10 cellular contexts compared by ENCODE assay signal in genomic region chr12:7090222-7090998, GRCh38. TPM values are rescaled to one million over a fixed set of nuclear protein-coding genes. Genes with fewer than 3 reads are reported as not detected.
DNase-seq lines count a peak whose midpoint lies in the region; ATAC-seq and TF ChIP-seq lines count a peak whose summit lies in the region.
"Had no signal": no experiment of that assay in that cellular context is flagged by ENCODE, and none has a peak within 500 bp of the region (broad histone marks: within the 10 kb centered on the region; RNA-seq: fewer than 3 reads in every experiment).

No MANE protein-coding gene starts in this region.

- H2AFZ ChIP-seq in mesenchymal stem cell (ENCODE audit: low read depth, low read length) (no peak overlapping the region), PC-3 (ENCODE audit: low read length) (no peak overlapping the region)
- H2AFZ ChIP-seq: parathyroid adenoma had no signal

- H3K27ac Mint-ChIP-seq in endodermal cell: no peak overlapping the region

- peak overlapping the region in 1 of 2 experiments; percentile 0 for H3K14ac ChIP-seq in mesenchymal stem cell (ENCODE audit: low read length in 2 of 2)

- no peak overlapping the region for H3K4ac ChIP-seq in mesenchymal stem cell (ENCODE audit: low read depth in 1 of 2, low read length in 2 of 2)

- no TSS peak for BruUV-seq in PC-3 (replicated peaks; lab: Mats Ljungman, UMichigan)

- H2BK15ac ChIP-seq in mesenchymal stem cell (ENCODE audit: low read depth, poor library complexity, severe bottlenecking): no peak overlapping the region

- H3K36me3 ChIP-seq in endodermal cell (ENCODE audit: control insufficient read depth, insufficient read depth, low read length): no peaks in the 10 kb centered on the region
- H3K36me3 ChIP-seq in mesenchymal stem cell (ENCODE audit: control insufficient read depth in 1 of 2, insufficient read depth in 2 of 2, low read depth in 1 of 2, low read length in 2 of 2): peaks cover 0 to 51% of the 10 kb centered on the region in 2 experiments
- peaks cover 33% of the 10 kb centered on the region for H3K36me3 ChIP-seq in suprapubic skin
- no peaks in the 10 kb centered on the region for H3K36me3 ChIP-seq in PC-3 (ENCODE audit: low read depth, low read length)

- no peak overlapping the region for H2BK120ac ChIP-seq in mesenchymal stem cell (ENCODE audit: low read depth, low read length)

- DNase-seq in LHCN-M2 (ENCODE audit: low read depth) (peak; percentile 86), endodermal cell (peak; percentile 89), mesenchymal stem cell (peak; percentile 38), suprapubic skin (ENCODE audit: low spot score in 2 of 2) (peak; percentile 62 to 63), NCI-H526 treated with DMSO at 0.1 percent for 48 hours (lab: John Stamatoyannopoulos, UW) (no peak), PC-3 (no peak), NCI-H1436 treated with DMSO at 0.1 percent for 48 hours (lab: John Stamatoyannopoulos, UW) (no peak), hippocampal formation (lab: John Stamatoyannopoulos, UW) (no peak)
- DNase-seq: KBM-7 had no signal

- H4K91ac ChIP-seq in mesenchymal stem cell (ENCODE audit: low read length): no peak overlapping the region

- 70 to 74% methylated on average over 16 of the region's 16 CpGs for WGBS in endodermal cell (ENCODE audit: insufficient coverage in 1 of 2, insufficient read length in 1 of 2), 2 experiments
- 74% methylated on average over 16 of the region's 16 CpGs for WGBS in mesenchymal stem cell
- 69% methylated on average over 16 of the region's 16 CpGs for WGBS in suprapubic skin

- no peaks in the 10 kb centered on the region for H4K20me1 ChIP-seq in PC-3 (ENCODE audit: low read length)

- H2BK12ac ChIP-seq in mesenchymal stem cell (ENCODE audit: low read length in 2 of 2): peak overlapping the region in 1 of 2 experiments; percentile 12

- H4K8ac ChIP-seq in mesenchymal stem cell (ENCODE audit: low read length): no peak overlapping the region

- H3F3A ChIP-seq in PC-3 (ENCODE audit: low read length, unreplicated experiment): no peaks in the 10 kb centered on the region

- TF ChIP-seq CTCF in endodermal cell (conservative IDR thresholded peaks at IDR 0.05) (peak; percentile 14), suprapubic skin (IDR thresholded peaks at IDR 0.05) (no peak), PC-3 (conservative IDR thresholded peaks at IDR 0.05; ENCODE audit: low read depth, low read length) (no peak)

- intact Hi-C loops in PC-3 (cut with micrococcal nuclease): no loop called here

- peak overlapping the region in 1 of 2 experiments; percentile 7 for H3K18ac ChIP-seq in mesenchymal stem cell (ENCODE audit: low read depth in 1 of 2, low read length in 2 of 2)

- H3K4me2 ChIP-seq in mesenchymal stem cell (ENCODE audit: low read length, poor library complexity, severe bottlenecking) (no peak overlapping the region), PC-3 (ENCODE audit: low read length) (no peak overlapping the region)

- no peaks in the 10 kb centered on the region for H3K9me2 ChIP-seq in PC-3 (replicated peaks; ENCODE audit: low read length)

- no peak overlapping the region for H3K9ac ChIP-seq in endodermal cell (ENCODE audit: extremely low read depth, low read length, poor library complexity, severe bottlenecking)
- peak overlapping the region; percentile 93 for H3K9ac ChIP-seq in mesenchymal stem cell (ENCODE audit: low read length)
- no peak overlapping the region for H3K9ac ChIP-seq in PC-3 (ENCODE audit: low read length)
- H3K9ac ChIP-seq: parathyroid adenoma had no signal

- no peak for ATAC-seq in PC-3

- TF ChIP-seq POLR2A in suprapubic skin (IDR thresholded peaks at IDR 0.05): no peak

- no peaks in the 10 kb centered on the region for H3K9me3 Mint-ChIP-seq in endodermal cell

- H2BK5ac ChIP-seq in mesenchymal stem cell (ENCODE audit: low read depth, low read length, poor library complexity, severe bottlenecking): no peak overlapping the region

- no peak overlapping the region for H3K23ac ChIP-seq in mesenchymal stem cell (ENCODE audit: low read length in 2 of 2)

- H3K4me1 Mint-ChIP-seq in endodermal cell: peaks cover 19% of the 10 kb centered on the region

- no peak overlapping the region for H3K27ac ChIP-seq in endodermal cell (ENCODE audit: low read depth, low read length)
- no peak overlapping the region for H3K27ac ChIP-seq in mesenchymal stem cell (ENCODE audit: low read length, poor library complexity, severe bottlenecking)
- H3K27ac ChIP-seq in suprapubic skin: peak overlapping the region; percentile 90
- H3K27ac ChIP-seq in PC-3 (ENCODE audit: low read length): no peak overlapping the region
- H3K27ac ChIP-seq: parathyroid adenoma had no signal

- no peaks in the 10 kb centered on the region for H3K79me1 ChIP-seq in mesenchymal stem cell (replicated peaks; ENCODE audit: low read length, poor library complexity, severe bottlenecking)

- peaks cover 18% of the 10 kb centered on the region for H3K27me3 Mint-ChIP-seq in endodermal cell (ENCODE audit: insufficient read depth)

- POLR2A ChIA-PET in PC-3 (lab: Charles Lee; ENCODE audit: unreplicated experiment): no interaction called here

- H3K27me3 ChIP-seq in endodermal cell (ENCODE audit: control insufficient read depth, insufficient read depth, low read length, poor library complexity, severe bottlenecking) (no peaks in the 10 kb centered on the region), mesenchymal stem cell (ENCODE audit: control insufficient read depth in 1 of 2, insufficient read depth in 1 of 2, low read length in 2 of 2) (peaks cover 0 to 5% of the 10 kb centered on the region in 2 experiments), suprapubic skin (no peaks in the 10 kb centered on the region), PC-3 (ENCODE audit: low read length) (no peaks in the 10 kb centered on the region)

- no peak overlapping the region for H2AK5ac ChIP-seq in mesenchymal stem cell (ENCODE audit: low read length, severe bottlenecking)

- no peaks in the 10 kb centered on the region for H3K36me3 Mint-ChIP-seq in endodermal cell (ENCODE audit: low read depth)

- H3K79me2 ChIP-seq in PC-3 (ENCODE audit: low read length): no peaks in the 10 kb centered on the region
- H3K79me2 ChIP-seq: parathyroid adenoma had no signal

- H3K4me1 ChIP-seq in endodermal cell (ENCODE audit: control insufficient read depth, insufficient read depth, low read length) (no peaks in the 10 kb centered on the region), mesenchymal stem cell (ENCODE audit: control insufficient read depth, insufficient read depth, low read depth, low read length) (peaks cover 8% of the 10 kb centered on the region), suprapubic skin (peaks cover 50% of the 10 kb centered on the region), PC-3 (ENCODE audit: insufficient read depth, low read length) (peaks cover 3% of the 10 kb centered on the region; the same call in 1 of the 2 replicates)

- CTCF ChIA-PET in PC-3 (lab: Charles Lee): no interaction called here

- TF ChIP-seq EP300 in suprapubic skin (IDR thresholded peaks at IDR 0.05): no peak

- no peaks in the 10 kb centered on the region for H3K9me3 ChIP-seq in endodermal cell (ENCODE audit: control insufficient read depth, low read length)
- H3K9me3 ChIP-seq in mesenchymal stem cell (ENCODE audit: control insufficient read depth, low read length): no peaks in the 10 kb centered on the region
- no peaks in the 10 kb centered on the region for H3K9me3 ChIP-seq in suprapubic skin
- no peaks in the 10 kb centered on the region for H3K9me3 ChIP-seq in PC-3 (ENCODE audit: low read length)

- H3K4me3 ChIP-seq in endodermal cell (ENCODE audit: low read length) (no peak overlapping the region), mesenchymal stem cell (ENCODE audit: insufficient read depth in 1 of 2, low read depth in 1 of 2, low read length in 2 of 2) (peak overlapping the region in 1 of 2 experiments; percentile 92), suprapubic skin (peak overlapping the region; percentile 52), PC-3 (ENCODE audit: low read length) (no peak overlapping the region)

- peak overlapping the region; percentile 0 for H3K4me3 Mint-ChIP-seq in endodermal cell

RNA-seq across cellular contexts. Expression of gene C1R, which starts 1.8 kb away (rescaled TPM):
- total RNA-seq in LHCN-M2 (2014; rRNA removed) (63.0 and 131 TPM in 2 replicates), endodermal cell (1 to 10 TPM; 3.9 TPM), suprapubic skin (100 to 1,000 TPM in 2 of 4 donors, 10 to 100 TPM in 2; 70.2 to 166 (median 95.4) TPM), PC-3 (2014; rRNA removed) (4.4 and 9.6 TPM in 2 replicates)
- polyA plus RNA-seq in LHCN-M2 (2012): 63.1 TPM
- 5.4 TPM for polyA plus RNA-seq in endodermal cell (2013, experiment 1 of 2)
- 3.4 TPM for polyA plus RNA-seq in endodermal cell (2013, experiment 2 of 2)
- polyA plus RNA-seq in mesenchymal stem cell (2013, experiment 1 of 2): 79.1 TPM
- 79.5 TPM for polyA plus RNA-seq in mesenchymal stem cell (2013, experiment 2 of 2)

RNA-seq across cellular contexts. Expression of gene C1RL, which starts 18.6 kb away (rescaled TPM):
- total RNA-seq in LHCN-M2 (2014; rRNA removed) (17.9 and 24.7 TPM in 2 replicates), endodermal cell (10 to 100 TPM; 32.5 to 46.4 TPM), suprapubic skin (10 to 100 TPM; 28.5 to 50.8 (median 34.7) TPM), PC-3 (2014; rRNA removed) (8.2 and 8.9 TPM in 2 replicates)
- polyA plus RNA-seq in LHCN-M2 (2012): 6.9 TPM
- polyA plus RNA-seq in endodermal cell (2013, experiment 1 of 2): 12.4 TPM
- polyA plus RNA-seq in endodermal cell (2013, experiment 2 of 2): 12.0 TPM
- polyA plus RNA-seq in mesenchymal stem cell (2013, experiment 1 of 2): 18.5 TPM
- polyA plus RNA-seq in mesenchymal stem cell (2013, experiment 2 of 2): 18.8 TPM

RNA-seq across cellular contexts. Expression of gene C1S, which starts 29.9 kb away (rescaled TPM):
- total RNA-seq in LHCN-M2 (2014; rRNA removed): 14.8 and 26.9 TPM in 2 replicates
- polyA plus RNA-seq in LHCN-M2 (2012): 12.7 TPM
- total RNA-seq in endodermal cell: 10 to 100 TPM; 13.4 to 14.3 TPM
- polyA plus RNA-seq in endodermal cell (2013, experiment 1 of 2): 4.9 TPM
- polyA plus RNA-seq in endodermal cell (2013, experiment 2 of 2): 4.2 TPM
- polyA plus RNA-seq in mesenchymal stem cell (2013, experiment 1 of 2): 92.4 TPM
- 91.8 TPM for polyA plus RNA-seq in mesenchymal stem cell (2013, experiment 2 of 2)
- 10 to 100 TPM; 62.6 to 99.6 (median 65.6) TPM for total RNA-seq in suprapubic skin
- total RNA-seq in PC-3 (2014; rRNA removed): 2.1 and 2.9 TPM in 2 replicates

RNA-seq across cellular contexts. Expression of gene RBP5, which starts 38.3 kb away (rescaled TPM):
- total RNA-seq in LHCN-M2 (2014; rRNA removed) (not detected in 2 replicates), endodermal cell (10 to 100 TPM; 19.3 to 31.2 TPM), suprapubic skin (1 to 10 TPM in 1 of 4 donors, under 1 TPM in 1, not detected in 2; 0.98 to 2.1 TPM), PC-3 (2014; rRNA removed) (not detected in 2 replicates)
- polyA plus RNA-seq in LHCN-M2 (2012): 0.87 TPM
- polyA plus RNA-seq in endodermal cell (2013, experiment 1 of 2): 1.7 TPM
- polyA plus RNA-seq in endodermal cell (2013, experiment 2 of 2): 1.9 TPM
- not detected for polyA plus RNA-seq in mesenchymal stem cell (2013, experiment 1 of 2)
- not detected for polyA plus RNA-seq in mesenchymal stem cell (2013, experiment 2 of 2)

RNA-seq across cellular contexts. Expression of gene CLSTN3, which starts 39.8 kb away (rescaled TPM):
- total RNA-seq in LHCN-M2 (2014; rRNA removed): 4.0 and 4.6 TPM in 2 replicates
- polyA plus RNA-seq in LHCN-M2 (2012): 4.0 TPM
- 100 to 1,000 TPM in 1 of 2 donors, 10 to 100 TPM in 1; 69.7 to 135 TPM for total RNA-seq in endodermal cell
- polyA plus RNA-seq in endodermal cell (2013, experiment 1 of 2): 52.2 TPM
- polyA plus RNA-seq in endodermal cell (2013, experiment 2 of 2): 51.4 TPM
- 16.7 TPM for polyA plus RNA-seq in mesenchymal stem cell (2013, experiment 1 of 2)
- 12.7 TPM for polyA plus RNA-seq in mesenchymal stem cell (2013, experiment 2 of 2)
- total RNA-seq in suprapubic skin: 10 to 100 TPM; 29.9 to 69.8 (median 39.1) TPM
- 10.9 and 14.2 TPM in 2 replicates for total RNA-seq in PC-3 (2014; rRNA removed)

Comparison
In these comparisons a context has a peak if more than half of its experiments do, and no peak if none do; other contexts are left out.
1. DNase-seq: peak in LHCN-M2 (single experiment), endodermal cell (single experiment), mesenchymal stem cell (single experiment) and suprapubic skin (2 of 2); none in NCI-H526 treated with DMSO at 0.1 percent for 48 hours (single experiment), PC-3 (single experiment), NCI-H1436 treated with DMSO at 0.1 percent for 48 hours (single experiment) and hippocampal formation (0 of 2).